19 cellular contexts compared by ENCODE assay signal in genomic region chr11:69919659-69920499, GRCh38.
DNase-seq lines count a peak whose midpoint lies in the region; ATAC-seq and TF ChIP-seq lines count a peak whose summit lies in the region.
"Had no signal": no experiment of that assay in that cellular context is flagged by ENCODE, and none has a peak within 500 bp of the region (broad histone marks: within the 10 kb centered on the region; RNA-seq: fewer than 3 reads in every experiment).

No MANE protein-coding gene starts in this region.

- POLR2A ChIA-PET in activated naive CD8-positive, alpha-beta T cell treated with anti-CD3 and anti-CD28 coated beads, Interleukin-2, amount 10 ng/mL, durations not matched to agents 7 days and 5 days (lab: Charles Lee), result no interaction called here

- no peaks in the 10 kb centered on the region for H3K9me3 Mint-ChIP-seq in activated naive CD8-positive, alpha-beta T cell treated with anti-CD3 and anti-CD28 coated beads, Interleukin-2, amount 10 ng/mL, durations not matched to agents 7 days and 5 days
- H3K9me3 Mint-ChIP-seq in activated naive CD8-positive, alpha-beta T cell treated with anti-CD3 and anti-CD28 coated beads for 36 hours, result no peaks in the 10 kb centered on the region
- H3K9me3 Mint-ChIP-seq: activated T-cell treated with anti-CD3 and anti-CD28 coated beads, Interleukin-2, amount 50 U/mL, for 72 hours; CD4-positive, alpha-beta T cell; effector memory CD8-positive, alpha-beta T cell had no signal

- H3K36me3 Mint-ChIP-seq in activated naive CD8-positive, alpha-beta T cell treated with anti-CD3 and anti-CD28 coated beads, Interleukin-2, amount 10 ng/mL, durations not matched to agents 7 days and 5 days, result no peaks in the 10 kb centered on the region
- no peaks in the 10 kb centered on the region for H3K36me3 Mint-ChIP-seq in activated naive CD8-positive, alpha-beta T cell treated with anti-CD3 and anti-CD28 coated beads for 36 hours

- TF ChIP-seq POLR2A in adrenal gland (IDR thresholded peaks at IDR 0.05), result no peak

- no peak overlapping the region for H3K27ac ChIP-seq in adrenal gland
- H3K27ac ChIP-seq in lower lobe of right lung, result no peak overlapping the region
- peak overlapping the region; percentile 19 to 99 for H3K27ac ChIP-seq in thoracic aorta

- no peak for ATAC-seq in activated naive CD8-positive, alpha-beta T cell treated with anti-CD3 and anti-CD28 coated beads, Interleukin-2, amount 10 ng/mL, durations not matched to agents 7 days and 5 days (ENCODE audit: low read depth)
- ATAC-seq in lower lobe of right lung, result no peak
- ATAC-seq in thoracic aorta (ENCODE audit: insufficient number of reproducible peaks, low FRiP score, low read depth), result no peak
- ATAC-seq in HG02623 (IDR thresholded peaks at IDR 0.05; ENCODE audit: unreplicated experiment), result no peak
- ATAC-seq: effector memory CD8-positive, alpha-beta T cell had no signal

- peaks cover 1% of the 10 kb centered on the region for H3K4me1 Mint-ChIP-seq in activated naive CD8-positive, alpha-beta T cell treated with anti-CD3 and anti-CD28 coated beads, Interleukin-2, amount 10 ng/mL, durations not matched to agents 7 days and 5 days
- no peaks in the 10 kb centered on the region for H3K4me1 Mint-ChIP-seq in activated naive CD8-positive, alpha-beta T cell treated with anti-CD3 and anti-CD28 coated beads for 36 hours

- 75 to 90% (median 79%) methylated on average over 3 to 4 of the region's 4 CpGs for WGBS in adrenal gland, 4 donors

- H3K27me3 ChIP-seq in adrenal gland (no peaks in the 10 kb centered on the region), lower lobe of right lung (ENCODE audit: low read depth) (peaks cover 15% of the 10 kb centered on the region), thoracic aorta (replicated peaks; ENCODE audit: insufficient read depth) (no peaks in the 10 kb centered on the region)
- H3K27me3 ChIP-seq: upper lobe of left lung had no signal

- no peak overlapping the region for H3K27ac Mint-ChIP-seq in activated naive CD8-positive, alpha-beta T cell treated with anti-CD3 and anti-CD28 coated beads, Interleukin-2, amount 10 ng/mL, durations not matched to agents 7 days and 5 days
- H3K27ac Mint-ChIP-seq in activated naive CD8-positive, alpha-beta T cell treated with anti-CD3 and anti-CD28 coated beads for 36 hours, result no peak overlapping the region
- H3K27ac Mint-ChIP-seq: activated T-cell treated with anti-CD3 and anti-CD28 coated beads, Interleukin-2, amount 50 U/mL, for 72 hours; CD4-positive, alpha-beta T cell had no signal

- peak; percentile 22 for DNase-seq in activated naive CD8-positive, alpha-beta T cell treated with anti-CD3 and anti-CD28 coated beads, Interleukin-2, amount 10 ng/mL, durations not matched to agents 7 days and 5 days
- DNase-seq in activated naive CD8-positive, alpha-beta T cell treated with anti-CD3 and anti-CD28 coated beads for 36 hours, result no peak
- DNase-seq in adrenal gland (peak in 4 of 7 donors; percentile 6 to 20 (median 12)), lower lobe of right lung (peak; percentile 11), thoracic aorta (ENCODE audit: low spot score) (no peak), DMS79 treated with DMSO at 0.1 percent for 48 hours (lab: John Stamatoyannopoulos, UW) (no peak), DMS79 (lab: John Stamatoyannopoulos, UW) (no peak)
- DNase-seq: activated CD4-positive, alpha-beta T cell treated with anti-CD3 and anti-CD28 coated beads, Interleukin-2, amount 50 U/mL, for 48 hours; activated T-cell treated with anti-CD3 and anti-CD28 coated beads, Interleukin-2, amount 50 U/mL, for 72 hours; amniotic stem cell; effector memory CD8-positive, alpha-beta T cell; HCEC 1CT; KBM-7; NCI-H187; NCI-H446 treated with DMSO at 0.1 percent for 48 hours had no signal

- intact Hi-C loops in adrenal gland (cut with DNase I), result loop anchor here (2.0 to 5.0 kb wide), 2 partner anchors 272 to 277 kb away; no protein-coding TSS in a partner anchor
- intact Hi-C loops in lower lobe of right lung (cut with DNase I), result loop anchor here (5.0 kb wide), 1 partner anchor 272 kb away; no protein-coding TSS in a partner anchor

- H3K4me3 Mint-ChIP-seq in activated naive CD8-positive, alpha-beta T cell treated with anti-CD3 and anti-CD28 coated beads, Interleukin-2, amount 10 ng/mL, durations not matched to agents 7 days and 5 days, result no peak overlapping the region
- no peak overlapping the region for H3K4me3 Mint-ChIP-seq in activated naive CD8-positive, alpha-beta T cell treated with anti-CD3 and anti-CD28 coated beads for 36 hours
- H3K4me3 Mint-ChIP-seq: activated T-cell treated with anti-CD3 and anti-CD28 coated beads, Interleukin-2, amount 50 U/mL, for 72 hours; CD4-positive, alpha-beta T cell; effector memory CD8-positive, alpha-beta T cell had no signal

- peaks cover 17% of the 10 kb centered on the region for H3K27me3 Mint-ChIP-seq in activated naive CD8-positive, alpha-beta T cell treated with anti-CD3 and anti-CD28 coated beads, Interleukin-2, amount 10 ng/mL, durations not matched to agents 7 days and 5 days
- peaks cover 65% of the 10 kb centered on the region for H3K27me3 Mint-ChIP-seq in activated naive CD8-positive, alpha-beta T cell treated with anti-CD3 and anti-CD28 coated beads for 36 hours

- H3K9me3 ChIP-seq in adrenal gland (replicated peaks in 1 of 3), result no peaks in the 10 kb centered on the region
- H3K9me3 ChIP-seq in lower lobe of right lung, result no peaks in the 10 kb centered on the region
- no peaks in the 10 kb centered on the region for H3K9me3 ChIP-seq in thoracic aorta
- H3K9me3 ChIP-seq: upper lobe of left lung had no signal

- H3K36me3 ChIP-seq in adrenal gland (replicated peaks in 1 of 2) (no peaks in the 10 kb centered on the region), lower lobe of right lung (no peaks in the 10 kb centered on the region), thoracic aorta (no peaks in the 10 kb centered on the region)
- H3K36me3 ChIP-seq: heart left ventricle, upper lobe of left lung had no signal

- TF ChIP-seq CTCF in adrenal gland (IDR thresholded peaks at IDR 0.05) (no peak), lower lobe of right lung (IDR thresholded peaks at IDR 0.05) (no peak), thoracic aorta (IDR thresholded peaks at IDR 0.05) (no peak)

- H3K4me3 ChIP-seq in adrenal gland, result no peak overlapping the region
- no peak overlapping the region for H3K4me3 ChIP-seq in lower lobe of right lung
- no peak overlapping the region for H3K4me3 ChIP-seq in thoracic aorta
- H3K4me3 ChIP-seq: upper lobe of left lung had no signal

- H3K4me1 ChIP-seq in adrenal gland (replicated peaks in 1 of 2), result peaks cover 17 to 26% of the 10 kb centered on the region in 2 donors
- peaks cover 25% of the 10 kb centered on the region for H3K4me1 ChIP-seq in lower lobe of right lung
- peaks cover 18 to 46% of the 10 kb centered on the region in 2 donors for H3K4me1 ChIP-seq in thoracic aorta (ENCODE audit: control insufficient read depth in 1 of 2, low read depth in 2 of 2)

Comparison
In these comparisons a context has a peak if more than half of its experiments do, and no peak if none do; other contexts are left out.
1. DNase-seq: peak in activated naive CD8-positive, alpha-beta T cell treated with anti-CD3 and anti-CD28 coated beads, Interleukin-2, amount 10 ng/mL, durations not matched to agents 7 days and 5 days (single experiment), adrenal gland (4 of 7) and lower lobe of right lung (single experiment); none in activated naive CD8-positive, alpha-beta T cell treated with anti-CD3 and anti-CD28 coated beads for 36 hours (single experiment), thoracic aorta (single experiment), DMS79 treated with DMSO at 0.1 percent for 48 hours (single experiment) and DMS79 (single experiment).
2. H3K27ac ChIP-seq: peak in thoracic aorta (2 of 2); none in adrenal gland (0 of 5) and lower lobe of right lung (single experiment).